8 cellular contexts compared by ENCODE assay signal in genomic region chr3:13258986-13259514, GRCh38.
"Had no signal": no experiment of that assay in that cellular context is flagged by ENCODE, and none has a peak within 500 bp of the region (broad histone marks: within the 10 kb centered on the region; RNA-seq: fewer than 3 reads in every experiment).

No MANE protein-coding gene starts in this region.

- H3K4me3 ChIP-seq: GM23338, HAP-1 had no signal

- H3K9me3 Mint-ChIP-seq: GM23338, HFFc6, IgD-negative memory B cell had no signal

- H3K4me1 ChIP-seq: HAP-1 had no signal

- DNase-seq: H7, HFFc6, KG1 had no signal

- H3K4me2 ChIP-seq: GM23338 had no signal

- H2AFZ ChIP-seq: GM23338 had no signal

- H3K27ac ChIP-seq: HL-60 had no signal

- H3K4me3 Mint-ChIP-seq: GM23338, HFFc6, IgD-negative memory B cell had no signal

- ATAC-seq: GM23338, HCT116 had no signal

- H3K9me3 ChIP-seq: HAP-1 had no signal

- H3K36me3 Mint-ChIP-seq: IgD-negative memory B cell had no signal

- H3K36me3 ChIP-seq: HAP-1 had no signal
